ENCODE assay signal across 18 cellular contexts in genomic region chr1:200610846-200611245, GRCh38. TPM values are rescaled to one million over a fixed set of nuclear protein-coding genes. Genes with fewer than 3 reads are reported as not detected.
DNase-seq lines count a peak whose midpoint lies in the region; ATAC-seq and TF ChIP-seq lines count a peak whose summit lies in the region.
"Had no signal": no experiment of that assay in that cellular context is flagged by ENCODE, and none has a peak within 500 bp of the region (broad histone marks: within the 10 kb centered on the region; RNA-seq: fewer than 3 reads in every experiment).

No MANE protein-coding gene starts in this region.

- POLR2A ChIA-PET in naive thymus-derived CD8-positive, alpha-beta T cell (lab: Charles Lee): no interaction called here

- no peak for ATAC-seq in naive thymus-derived CD8-positive, alpha-beta T cell
- ATAC-seq: CD8-positive, alpha-beta T cell; natural killer cell treated with Interleukin-12 subunit alpha and Interleukin-12 subunit beta and Interleukin-15 and Interleukin-18, amount 100 ng/mL, for 72 hours; Right ventricle myocardium inferior; upper lobe of right lung had no signal

- no peaks in the 10 kb centered on the region for H3K36me3 Mint-ChIP-seq in osteocyte (ENCODE audit: unreplicated experiment)
- H3K36me3 Mint-ChIP-seq in naive thymus-derived CD8-positive, alpha-beta T cell: no peaks in the 10 kb centered on the region
- peaks cover 43% of the 10 kb centered on the region for H3K36me3 Mint-ChIP-seq in T-helper 2 cell treated with Interferon-gamma antibody and Interleukin-4, amounts not matched to agents 5 μg/mL and 100 μg/mL, for 36 hours (ENCODE audit: low read depth)
- H3K36me3 Mint-ChIP-seq: CD8-positive, alpha-beta T cell had no signal

- DNase-seq in NCI-H2227 treated with DMSO at 0.1 percent for 48 hours (lab: John Stamatoyannopoulos, UW) (peak; percentile 20), NCI-H2227 (lab: John Stamatoyannopoulos, UW; ENCODE audit: unreplicated experiment) (no peak), NCI-H2171 (lab: John Stamatoyannopoulos, UW) (peak; percentile 62), choroid plexus epithelial cell (ENCODE audit: low read depth) (peak; percentile 75), osteocyte (ENCODE audit: extremely low spot score, unreplicated experiment) (no peak), HuH-7.5 (ENCODE audit: low spot score) (no peak)
- no peak for DNase-seq in naive thymus-derived CD8-positive, alpha-beta T cell
- no peak for DNase-seq in T-helper 2 cell treated with Interferon-gamma antibody and Interleukin-4, amounts not matched to agents 5 μg/mL and 100 μg/mL, for 36 hours (ENCODE audit: low spot score)
- DNase-seq: activated CD4-positive, alpha-beta T cell treated with anti-CD3 and anti-CD28 coated beads for 1 hour; activated gamma-delta T cell; amygdala; CD8-positive, alpha-beta T cell; stomach; T-helper 2 cell; upper lobe of right lung had no signal

- H3K27me3 Mint-ChIP-seq in osteocyte (ENCODE audit: unreplicated experiment): no peaks in the 10 kb centered on the region
- H3K27me3 Mint-ChIP-seq in naive thymus-derived CD8-positive, alpha-beta T cell: peaks cover 0 to 6% (median 0%) of the 10 kb centered on the region in 5 donors
- no peaks in the 10 kb centered on the region for H3K27me3 Mint-ChIP-seq in T-helper 2 cell treated with Interferon-gamma antibody and Interleukin-4, amounts not matched to agents 5 μg/mL and 100 μg/mL, for 36 hours (ENCODE audit: low read depth)
- H3K27me3 Mint-ChIP-seq: natural killer cell treated with Interleukin-12 subunit alpha and Interleukin-12 subunit beta and Interleukin-15 and Interleukin-18, amount 100 ng/mL, for 72 hours had no signal

- TF ChIP-seq CTCF in choroid plexus epithelial cell (conservative IDR thresholded peaks at IDR 0.05; ENCODE audit: low read depth, low read length) (no peak), osteocyte (IDR thresholded peaks at IDR 0.05) (no peak)

- no peak overlapping the region for H3K4me3 ChIP-seq in choroid plexus epithelial cell (ENCODE audit: low read depth, low read length)
- H3K4me3 ChIP-seq: lung, stomach, upper lobe of right lung had no signal

- no peaks in the 10 kb centered on the region for H3K9me3 Mint-ChIP-seq in osteocyte (ENCODE audit: unreplicated experiment)
- no peaks in the 10 kb centered on the region for H3K9me3 Mint-ChIP-seq in naive thymus-derived CD8-positive, alpha-beta T cell
- no peaks in the 10 kb centered on the region for H3K9me3 Mint-ChIP-seq in T-helper 2 cell treated with Interferon-gamma antibody and Interleukin-4, amounts not matched to agents 5 μg/mL and 100 μg/mL, for 36 hours
- H3K9me3 Mint-ChIP-seq: CD8-positive, alpha-beta T cell; natural killer cell treated with Interleukin-12 subunit alpha and Interleukin-12 subunit beta and Interleukin-15 and Interleukin-18, amount 100 ng/mL, for 72 hours had no signal

- H3K27ac Mint-ChIP-seq in osteocyte (ENCODE audit: unreplicated experiment): peak overlapping the region; percentile 52
- no peak overlapping the region for H3K27ac Mint-ChIP-seq in naive thymus-derived CD8-positive, alpha-beta T cell
- H3K27ac Mint-ChIP-seq in T-helper 2 cell treated with Interferon-gamma antibody and Interleukin-4, amounts not matched to agents 5 μg/mL and 100 μg/mL, for 36 hours: no peak overlapping the region
- H3K27ac Mint-ChIP-seq: CD8-positive, alpha-beta T cell; natural killer cell treated with Interleukin-12 subunit alpha and Interleukin-12 subunit beta and Interleukin-15 and Interleukin-18, amount 100 ng/mL, for 72 hours had no signal

- H3K4me3 Mint-ChIP-seq in osteocyte (ENCODE audit: unreplicated experiment): no peak overlapping the region
- H3K4me3 Mint-ChIP-seq in naive thymus-derived CD8-positive, alpha-beta T cell: no peak overlapping the region
- H3K4me3 Mint-ChIP-seq in T-helper 2 cell treated with Interferon-gamma antibody and Interleukin-4, amounts not matched to agents 5 μg/mL and 100 μg/mL, for 36 hours: no peak overlapping the region
- H3K4me3 Mint-ChIP-seq: CD8-positive, alpha-beta T cell; natural killer cell treated with Interleukin-12 subunit alpha and Interleukin-12 subunit beta and Interleukin-15 and Interleukin-18, amount 100 ng/mL, for 72 hours had no signal

- H3K4me1 Mint-ChIP-seq in osteocyte (ENCODE audit: unreplicated experiment): peaks cover 10% of the 10 kb centered on the region
- H3K4me1 Mint-ChIP-seq in naive thymus-derived CD8-positive, alpha-beta T cell: peaks cover 0 to 2% (median 0%) of the 10 kb centered on the region in 4 donors
- peaks cover 5% of the 10 kb centered on the region for H3K4me1 Mint-ChIP-seq in T-helper 2 cell treated with Interferon-gamma antibody and Interleukin-4, amounts not matched to agents 5 μg/mL and 100 μg/mL, for 36 hours (ENCODE audit: low read depth)

RNA-seq across cellular contexts. Expression of gene KIF14, which starts 9.7 kb away (rescaled TPM):
- 2.6 and 2.8 TPM in 2 replicates for total RNA-seq in osteocyte
- under 1 TPM; 0.05 to 0.10 TPM for total RNA-seq in naive thymus-derived CD8-positive, alpha-beta T cell
- not detected for polyA plus RNA-seq in naive thymus-derived CD8-positive, alpha-beta T cell

RNA-seq across cellular contexts. Expression of gene DDX59, which starts 58.9 kb away (rescaled TPM):
- total RNA-seq in osteocyte: 22.4 and 23.9 TPM in 2 replicates
- 10 to 100 TPM; 38.8 to 41.3 TPM for total RNA-seq in naive thymus-derived CD8-positive, alpha-beta T cell
- polyA plus RNA-seq in naive thymus-derived CD8-positive, alpha-beta T cell: 10 to 100 TPM; 10.0 to 20.9 (median 12.0) TPM

Comparison
In these comparisons a context has a peak if more than half of its experiments do, and no peak if none do; other contexts are left out.
1. DNase-seq: peak in NCI-H2227 treated with DMSO at 0.1 percent for 48 hours (single experiment), NCI-H2171 (single experiment) and choroid plexus epithelial cell (single experiment); none in NCI-H2227 (single experiment), osteocyte (single experiment), HuH-7.5 (single experiment), naive thymus-derived CD8-positive, alpha-beta T cell (0 of 10) and T-helper 2 cell treated with Interferon-gamma antibody and Interleukin-4, amounts not matched to agents 5 μg/mL and 100 μg/mL, for 36 hours (single experiment).